ENCODE assay signal across 1 cellular context in genomic region chr3:114056130-114057010, GRCh38.
TF ChIP-seq lines count a peak whose summit lies in the region.

Gene CCDC191, minus strand, starts transcription at chr3:114056526. Its CDS starts 60 bp downstream, at chr3:114056466.
Gene QTRT2, plus strand, starts transcription at chr3:114056737. Its CDS starts 8,521 bp downstream, at chr3:114065258.

TF ChIP-seq in HepG2, 621 proteins besides CTCF, POLR2A, EP300 and RAD21 (continued from another document and continues in another):
- TF ChIP-seq ZNF710 (CRISPR knock-in tag; IDR thresholded peaks at IDR 0.05; ENCODE audit: borderline replicate concordance) (peak; percentile 17; the same call in 1 of the 2 replicates), ZNF75D (CRISPR knock-in tag; IDR thresholded peaks at IDR 0.05; ENCODE audit: borderline replicate concordance) (no peak), HBP1 (CRISPR knock-in tag; IDR thresholded peaks at IDR 0.05; ENCODE audit: low read depth) (peak; percentile 84), FLYWCH1 (CRISPR knock-in tag; IDR thresholded peaks at IDR 0.05) (no peak), ZNF276 (CRISPR knock-in tag; IDR thresholded peaks at IDR 0.05; ENCODE audit: low read depth) (no peak; the same call in 1 of the 2 replicates), HNF1B (CRISPR knock-in tag; IDR thresholded peaks at IDR 0.05) (no peak; the same call in 1 of the 2 replicates), FUBP1 (CRISPR knock-in tag; IDR thresholded peaks at IDR 0.05; ENCODE audit: borderline replicate concordance) (no peak), ZNF749 (CRISPR knock-in tag; IDR thresholded peaks at IDR 0.05; ENCODE audit: borderline replicate concordance) (no peak), EZH2 (conservative IDR thresholded peaks at IDR 0.05; ENCODE audit: low read depth, low read length) (no peak), CENPX (CRISPR knock-in tag; IDR thresholded peaks at IDR 0.05) (no peak), NFYC (CRISPR knock-in tag; IDR thresholded peaks at IDR 0.05) (peak; percentile 96), MTA1 (CRISPR knock-in tag; IDR thresholded peaks at IDR 0.05; ENCODE audit: borderline replicate concordance) (no peak), MEIS2 (CRISPR knock-in tag; IDR thresholded peaks at IDR 0.05) (peak; percentile 58; the same call in 1 of the 2 replicates), HOXA7 (CRISPR knock-in tag; IDR thresholded peaks at IDR 0.05) (no peak), SKIL (CRISPR knock-in tag; IDR thresholded peaks at IDR 0.05; ENCODE audit: borderline replicate concordance) (no peak), JUND (CRISPR knock-in tag; IDR thresholded peaks at IDR 0.05) (0 out of 2 replicates have a peak, but pooled peaks have one; percentile 55), ZSCAN20 (CRISPR knock-in tag; IDR thresholded peaks at IDR 0.05; ENCODE audit: borderline replicate concordance) (peak; percentile 62; the same call in 1 of the 2 replicates), ZMAT3 (CRISPR knock-in tag; conservative IDR thresholded peaks at IDR 0.05) (peak; percentile 78; the same call in 1 of the 2 replicates), THYN1 (CRISPR knock-in tag; IDR thresholded peaks at IDR 0.05; ENCODE audit: borderline replicate concordance, low read depth) (no peak), ZBTB2 (CRISPR knock-in tag; IDR thresholded peaks at IDR 0.05; ENCODE audit: low read depth) (no peak), ZNF296 (CRISPR knock-in tag; conservative IDR thresholded peaks at IDR 0.05) (no peak), JUNB (CRISPR knock-in tag; IDR thresholded peaks at IDR 0.05; ENCODE audit: borderline replicate concordance) (no peak), ZNF569 (CRISPR knock-in tag; IDR thresholded peaks at IDR 0.05; ENCODE audit: borderline replicate concordance) (no peak), TRIM24 (CRISPR knock-in tag; IDR thresholded peaks at IDR 0.05) (no peak), ARID4A (CRISPR knock-in tag; IDR thresholded peaks at IDR 0.05; ENCODE audit: borderline replicate concordance) (peak; percentile 99; the same call in 1 of the 2 replicates), HOXA5 (CRISPR knock-in tag; IDR thresholded peaks at IDR 0.05) (peak; percentile 74), PHF21A (CRISPR knock-in tag; IDR thresholded peaks at IDR 0.05) (peak; percentile 92), MED1 (CRISPR knock-in tag; IDR thresholded peaks at IDR 0.05) (peak; percentile 80), USF2 (IDR thresholded peaks at IDR 0.05; ENCODE audit: low read depth, low read length) (peak; percentile 59; the same call in 1 of the 2 replicates), USF2 (CRISPR knock-in tag; IDR thresholded peaks at IDR 0.05; ENCODE audit: borderline replicate concordance) (peak; percentile 62; the same call in 1 of the 2 replicates), MXD3 (CRISPR knock-in tag; IDR thresholded peaks at IDR 0.05) (no peak; the same call in 1 of the 2 replicates), NR2F1 (CRISPR knock-in tag; IDR thresholded peaks at IDR 0.05) (no peak), ZSCAN21 (CRISPR knock-in tag; IDR thresholded peaks at IDR 0.05; ENCODE audit: borderline replicate concordance) (no peak; the same call in 1 of the 2 replicates), PAF1 (CRISPR knock-in tag; IDR thresholded peaks at IDR 0.05) (no peak), RBM22 (optimal IDR thresholded peaks at IDR 0.05; ENCODE audit: low read length) (no peak), ZMYM4 (CRISPR knock-in tag; IDR thresholded peaks at IDR 0.05) (peak; percentile 98), ZNF17 (CRISPR knock-in tag; IDR thresholded peaks at IDR 0.05) (no peak), CBX2 (IDR thresholded peaks at IDR 0.05; ENCODE audit: low read depth, low read length) (no peak), CBX2 (CRISPR knock-in tag; IDR thresholded peaks at IDR 0.05; ENCODE audit: low read depth) (no peak)
